In the genomic region with DNA sequence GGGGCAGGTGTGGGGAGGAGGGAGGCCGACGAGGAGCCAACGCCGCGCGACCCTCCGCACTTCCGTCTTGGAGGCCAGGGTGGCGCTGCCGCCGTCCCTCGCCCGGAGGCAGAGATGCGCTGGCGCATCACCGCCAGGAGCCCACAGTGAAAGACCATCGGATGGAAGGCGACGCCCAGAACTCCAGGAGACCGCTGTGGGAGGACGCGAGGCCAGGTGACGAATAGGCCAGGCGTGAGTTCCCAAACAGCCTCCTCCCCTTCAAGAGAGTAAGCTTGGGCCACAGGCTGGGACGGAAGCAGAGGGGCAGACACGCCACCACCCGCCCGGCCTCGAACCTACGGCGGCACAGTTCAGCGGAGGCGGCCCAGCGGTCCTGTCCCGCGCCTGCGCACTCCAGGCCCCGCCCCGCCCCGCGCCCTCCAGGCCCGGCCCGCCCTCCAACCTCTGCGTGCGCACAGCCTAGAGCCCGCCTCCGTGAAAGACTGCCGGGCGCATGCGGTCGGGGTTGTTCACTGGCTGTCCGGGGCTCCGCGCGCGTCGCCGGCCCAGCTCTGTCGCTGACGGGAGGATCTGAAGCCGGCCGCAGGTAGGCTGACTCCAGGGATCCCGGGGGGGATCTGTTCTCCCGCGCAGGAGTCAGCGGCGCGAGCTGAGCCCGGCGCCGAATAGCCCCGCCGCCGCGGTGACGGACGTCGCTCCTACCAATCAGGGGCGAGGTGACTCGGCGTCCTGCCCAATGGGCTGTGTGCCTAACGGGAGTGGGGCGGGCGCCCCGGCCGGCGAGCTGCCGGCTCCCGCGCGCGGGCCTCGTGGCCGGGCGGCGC, we compare ENCODE assay signal across 8 cellular contexts. TPM values are rescaled to one million over a fixed set of nuclear protein-coding genes. Genes with fewer than 3 reads are reported as not detected.
A peak's percentile ranks its signal among the peaks of the same experiment; 100 is the strongest.
DNase-seq lines count a peak whose midpoint lies in the region; ATAC-seq, FAIRE-seq and TF ChIP-seq lines count a peak whose summit lies in the region.

A gene with protein sequence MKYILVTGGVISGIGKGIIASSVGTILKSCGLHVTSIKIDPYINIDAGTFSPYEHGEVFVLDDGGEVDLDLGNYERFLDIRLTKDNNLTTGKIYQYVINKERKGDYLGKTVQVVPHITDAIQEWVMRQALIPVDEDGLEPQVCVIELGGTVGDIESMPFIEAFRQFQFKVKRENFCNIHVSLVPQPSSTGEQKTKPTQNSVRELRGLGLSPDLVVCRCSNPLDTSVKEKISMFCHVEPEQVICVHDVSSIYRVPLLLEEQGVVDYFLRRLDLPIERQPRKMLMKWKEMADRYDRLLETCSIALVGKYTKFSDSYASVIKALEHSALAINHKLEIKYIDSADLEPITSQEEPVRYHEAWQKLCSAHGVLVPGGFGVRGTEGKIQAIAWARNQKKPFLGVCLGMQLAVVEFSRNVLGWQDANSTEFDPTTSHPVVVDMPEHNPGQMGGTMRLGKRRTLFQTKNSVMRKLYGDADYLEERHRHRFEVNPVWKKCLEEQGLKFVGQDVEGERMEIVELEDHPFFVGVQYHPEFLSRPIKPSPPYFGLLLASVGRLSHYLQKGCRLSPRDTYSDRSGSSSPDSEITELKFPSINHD (plus strand): TSS at position 456 of the 827 bp plus-strand sequence. CDS start 3,595 bp downstream, outside the sequence.

- H2BK15ac ChIP-seq in H1 (ENCODE audit: low read length): no peak within 1 kb of the TSS
- H2BK15ac ChIP-seq in mesenchymal stem cell (ENCODE audit: low read depth, poor library complexity, severe bottlenecking): peak within 1 kb of the TSS; percentile 100

- H2AFZ ChIP-seq in H1 (ENCODE audit: low read length) (peak within 1 kb of the TSS; percentile 87; the same call in 1 of the 2 replicates), mesenchymal stem cell (ENCODE audit: low read depth, low read length) (peak within 1 kb of the TSS; percentile 74)

- POLR2A ChIA-PET in H1 (lab: Charles Lee; ENCODE audit: partially characterized antibody): interaction anchor here (0.6 to 9.6 kb wide), 28 partner anchors 9 to 391 kb away, joined by 3 to 49 read pairs (median 4); a partner anchor contains a TSS

- H3K4ac ChIP-seq in H1 (replicated peaks; ENCODE audit: insufficient read length, low read depth, low read length) (peak within 1 kb of the TSS; percentile 84), mesenchymal stem cell (ENCODE audit: low read depth in 1 of 2, low read length in 2 of 2) (peak within 1 kb of the TSS; percentile 92 to 97)

- H3K27ac ChIP-seq in H1 (ENCODE audit: low read depth, low read length): peak within 1 kb of the TSS; percentile 94
- H3K27ac ChIP-seq in mesenchymal stem cell (ENCODE audit: low read length, poor library complexity, severe bottlenecking): peak within 1 kb of the TSS; percentile 81

- peak within 1 kb of the TSS; percentile 84 to 92 (median 89) for H3K9ac ChIP-seq in H1 (replicated peaks in 1 of 4; ENCODE audit: extremely low read depth in 1 of 4, low read depth in 3 of 4, low read length in 3 of 4)
- peak within 1 kb of the TSS; percentile 95 for H3K9ac ChIP-seq in mesenchymal stem cell (ENCODE audit: low read length)

- H2AK5ac ChIP-seq in H1 (ENCODE audit: low read depth, low read length) (no peak within 1 kb of the TSS; the same call in 1 of the 2 replicates), mesenchymal stem cell (ENCODE audit: low read length, severe bottlenecking) (peak within 1 kb of the TSS; percentile 78)

- peak within 1 kb of the TSS; percentile 97 for H4K8ac ChIP-seq in H1 (ENCODE audit: extremely low read depth, insufficient read depth, low read length)
- H4K8ac ChIP-seq in mesenchymal stem cell (ENCODE audit: low read length): peak within 1 kb of the TSS; percentile 99

- peak; percentile 71 to 86 for TF ChIP-seq POLR2A in H1 (IDR thresholded peaks at IDR 0.05; ENCODE audit: control extremely low read depth in 1 of 2, low read depth in 2 of 2, low read length in 2 of 2)

- H3K4me3 ChIP-seq in H1 (ENCODE audit: extremely low read depth in 1 of 4, insufficient read depth in 2 of 4, low read depth in 3 of 4, low read length in 4 of 4): peak within 1 kb of the TSS; percentile 78 to 87 (median 80)
- H3K4me3 ChIP-seq in mesenchymal stem cell (ENCODE audit: insufficient read depth in 1 of 2, low read depth in 1 of 2, low read length in 2 of 2): peak within 1 kb of the TSS; percentile 74 to 86

- H3K79me1 ChIP-seq in H1 (ENCODE audit: low read depth, low read length) (no peaks in the 10 kb centered on the region), mesenchymal stem cell (replicated peaks; ENCODE audit: low read length, poor library complexity, severe bottlenecking) (peaks cover 8% of the 10 kb centered on the region)

- 0% methylated on average over 48 of the region's 96 CpGs; no CpG with 5 or more reads in 1 of the 2 experiments for WGBS in H1 (ENCODE audit: extremely low coverage in 1 of 2, insufficient coverage in 1 of 2, insufficient read length in 1 of 2, insufficient replicate concordance in 2 of 2, low coverage in 1 of 2, low lambda C conversion rate in 2 of 2, missing lambda C conversion rate in 1 of 2), 2 experiments
- 1% methylated on average over 76 of the region's 96 CpGs for WGBS in mesenchymal stem cell

- no peak within 1 kb of the TSS for H3K14ac ChIP-seq in H1 (ENCODE audit: insufficient read length)
- H3K14ac ChIP-seq in mesenchymal stem cell (ENCODE audit: low read length in 2 of 2): peak within 1 kb of the TSS; percentile 1 to 79

- H3K36me3 ChIP-seq in H1 (ENCODE audit: control insufficient read depth in 2 of 4, insufficient read depth in 4 of 4, low read length in 3 of 4) (peaks cover 6 to 15% (median 12%) of the 10 kb centered on the region in 4 experiments; a peak in 7 of 8 replicates), mesenchymal stem cell (ENCODE audit: control insufficient read depth in 1 of 2, insufficient read depth in 2 of 2, low read depth in 1 of 2, low read length in 2 of 2) (no peaks in the 10 kb centered on the region)

- no peak for TF ChIP-seq RAD21 in H1 (IDR thresholded peaks at IDR 0.05 in 1 of 2, conservative IDR thresholded peaks at IDR 0.05 in 1 of 2; ENCODE audit: low read depth in 2 of 2, low read length in 2 of 2)

- no peaks in the 10 kb centered on the region for H3K27me3 ChIP-seq in H1 (replicated peaks in 1 of 4; ENCODE audit: control insufficient read depth in 3 of 4, extremely low read depth in 1 of 4, insufficient read depth in 3 of 4, low read length in 3 of 4)
- no peaks in the 10 kb centered on the region for H3K27me3 ChIP-seq in mesenchymal stem cell (ENCODE audit: control insufficient read depth in 1 of 2, insufficient read depth in 1 of 2, low read length in 2 of 2)

- H2BK120ac ChIP-seq in H1 (replicated peaks; ENCODE audit: low read depth, low read length): no peak within 1 kb of the TSS
- peak within 1 kb of the TSS; percentile 64 for H2BK120ac ChIP-seq in mesenchymal stem cell (ENCODE audit: low read depth, low read length)

- no peak within 1 kb of the TSS for H2BK20ac ChIP-seq in H1 (ENCODE audit: low read length)

- TF ChIP-seq EP300 in H1 (IDR thresholded peaks at IDR 0.05; ENCODE audit: borderline replicate concordance in 1 of 2, low read depth in 2 of 2, low read length in 2 of 2): no peak; a peak in 1 of 3 replicates

- no peak for FAIRE-seq in H1 (lab: Jason Lieb, UNC)

- H3K23ac ChIP-seq in H1 (ENCODE audit: insufficient read length): no peak within 1 kb of the TSS
- H3K23ac ChIP-seq in mesenchymal stem cell (ENCODE audit: low read length in 2 of 2): peak within 1 kb of the TSS in 1 of 2 experiments; percentile 48

- peak within 1 kb of the TSS; percentile 90 for H3K56ac ChIP-seq in H1 (replicated peaks; ENCODE audit: insufficient read length, low read depth, low read length)

- peak within 1 kb of the TSS; percentile 69 for H2BK12ac ChIP-seq in H1 (ENCODE audit: low read depth, low read length)
- peak within 1 kb of the TSS; percentile 67 to 80 for H2BK12ac ChIP-seq in mesenchymal stem cell (ENCODE audit: low read length in 2 of 2)

- peak within 1 kb of the TSS; percentile 93 for H2BK5ac ChIP-seq in H1 (ENCODE audit: low read depth, low read length)
- H2BK5ac ChIP-seq in mesenchymal stem cell (ENCODE audit: low read depth, low read length, poor library complexity, severe bottlenecking): peak within 1 kb of the TSS; percentile 76

- H3K79me2 ChIP-seq in H1 (ENCODE audit: control insufficient read depth in 1 of 2, insufficient read depth in 2 of 2, low read length in 2 of 2): peaks cover 17 to 44% of the 10 kb centered on the region in 2 experiments

- CTCF ChIA-PET in H1 (lab: Charles Lee; ENCODE audit: partially characterized antibody): interaction anchor here (0.9 to 1.6 kb wide), 9 partner anchors 13 to 131 kb away, joined by 3 to 5 read pairs (median 3); a partner anchor contains a TSS

- H3K18ac ChIP-seq in H1 (ENCODE audit: extremely low read depth, low read length) (peak within 1 kb of the TSS; percentile 98), mesenchymal stem cell (ENCODE audit: low read depth in 1 of 2, low read length in 2 of 2) (peak within 1 kb of the TSS; percentile 93 to 95)

- H3K23me2 ChIP-seq in H1 (ENCODE audit: low read depth, low read length): peaks cover 11% of the 10 kb centered on the region; the same call in 1 of the 2 replicates

- DNase-seq in D341Med (ENCODE audit: low spot score) (peak; percentile 99), HUDEP-2 (lab: John Stamatoyannopoulos, UW; ENCODE audit: unreplicated experiment in 76 of 76) (peak in 74 of 76 experiments; percentile 31 to 98 (median 89)), NOMO-1 treated with dmso at 0.1 percent for 144 hours (lab: John Stamatoyannopoulos, UW; ENCODE audit: unreplicated experiment) (peak; percentile 87), H1 (ENCODE audit: low read depth in 1 of 2, low spot score in 2 of 2) (peak; percentile 67 to 96), mesenchymal stem cell (peak; percentile 94)
- DNase-seq in activated CD8-positive, alpha-beta memory T cell treated with anti-CD3 and anti-CD28 coated beads for 48 hours (ENCODE audit: low read depth in 2 of 3, low spot score in 2 of 3): peak; percentile 91 to 96 (median 93)
- peak; percentile 97 for DNase-seq in stimulated activated CD8-positive, alpha-beta memory T cell treated with anti-CD3 and anti-CD28 coated beads, Interleukin-12 subunit alpha, Interleukin-12 subunit beta, amount 100 ng/mL, for 4 hours (ENCODE audit: low read depth)

- peak; percentile 91 for ATAC-seq in GM21390 (IDR thresholded peaks at IDR 0.05; ENCODE audit: unreplicated experiment)

- peak within 1 kb of the TSS; percentile 99 for H4K5ac ChIP-seq in H1 (ENCODE audit: insufficient read length, low read depth, low read length)

- H3K4me2 ChIP-seq in H1 (ENCODE audit: insufficient read depth in 1 of 2, low read depth in 2 of 2, low read length in 2 of 2) (peak within 1 kb of the TSS; percentile 92 to 96), mesenchymal stem cell (ENCODE audit: low read length, poor library complexity, severe bottlenecking) (peak within 1 kb of the TSS; percentile 50)

- TF ChIP-seq CTCF in H1 (IDR thresholded peaks at IDR 0.05; ENCODE audit: control extremely low read depth in 1 of 3, insufficient read depth in 1 of 3, low read depth in 1 of 3, low read length in 3 of 3): peak; percentile 58 to 68 (median 62)

- no peaks in the 10 kb centered on the region for H3K9me3 ChIP-seq in H1 (ENCODE audit: insufficient read depth in 2 of 2, low read depth in 1 of 2, low read length in 1 of 2)
- no peaks in the 10 kb centered on the region for H3K9me3 ChIP-seq in mesenchymal stem cell (ENCODE audit: control insufficient read depth, low read length)

- peaks cover 5 to 12% of the 10 kb centered on the region in 2 experiments for H4K20me1 ChIP-seq in H1 (replicated peaks in 1 of 2; ENCODE audit: control insufficient read depth in 1 of 2, insufficient read depth in 2 of 2, low read length in 2 of 2)

- H3K4me1 ChIP-seq in H1 (replicated peaks in 1 of 4; ENCODE audit: control insufficient read depth in 3 of 4, insufficient read depth in 4 of 4, low read length in 3 of 4) (peaks cover 4 to 11% (median 6%) of the 10 kb centered on the region in 4 experiments; a peak in 5 of 7 replicates), mesenchymal stem cell (ENCODE audit: control insufficient read depth, insufficient read depth, low read depth, low read length) (peaks cover 14% of the 10 kb centered on the region)

- peak within 1 kb of the TSS; percentile 93 for H4K91ac ChIP-seq in H1 (replicated peaks; ENCODE audit: insufficient read length, low read length)
- peak within 1 kb of the TSS; percentile 97 for H4K91ac ChIP-seq in mesenchymal stem cell (ENCODE audit: low read length)

RNA-seq across cellular contexts. Expression of the gene that starts here (rescaled TPM):
- total RNA-seq in H1 (2021; fragmentation: NEBNext Ultra II Directional; extraction: Animal tissue kit (Norgen Biotek cat#: 25700)): 98.4 and 103 TPM in 2 replicates
- 35.5 and 35.6 TPM in 2 replicates for polyA plus RNA-seq in H1 (2011; rRNA removed)
- polyA plus RNA-seq in H1 (2011; cell fraction: cytosol; rRNA removed): 50.7 TPM
- 62.1 TPM for polyA plus RNA-seq in H1 (2011; cell fraction: nucleus; rRNA removed)
- 84.7 to 113 TPM (median 86.9 TPM) in 4 replicates for polyA plus RNA-seq in H1 (2012, experiment 1 of 2)
- polyA plus RNA-seq in H1 (2012, experiment 2 of 2): 26.2 TPM
- 52.8 TPM for polyA plus RNA-seq in H1 (2013, experiment 1 of 2)
- polyA plus RNA-seq in H1 (2013, experiment 2 of 2): 49.7 TPM
- 72.5 and 80.6 TPM in 2 replicates for polyA minus RNA-seq in H1 (2011; rRNA and poly(A)+ RNA removed)
- polyA minus RNA-seq in H1 (2011; cell fraction: cytosol; rRNA and poly(A)+ RNA removed): 41.7 TPM
- polyA minus RNA-seq in H1 (2011; cell fraction: nucleus; rRNA and poly(A)+ RNA removed): 115 TPM
- 20.0 TPM for polyA plus RNA-seq in mesenchymal stem cell (2013, experiment 1 of 2)
- polyA plus RNA-seq in mesenchymal stem cell (2013, experiment 2 of 2): 19.4 TPM

Comparison
In these comparisons a context has a peak if more than half of its experiments do, and no peak if none do; other contexts are left out.
1. Peak in every context shown above with its lines: DNase-seq, ATAC-seq, H3K4me3 ChIP-seq and H3K27ac ChIP-seq.